Comparison of ENCODE assay signal across 8 cellular contexts in genomic region chr1:241520080-241520465, GRCh38. TPM values are rescaled to one million over a fixed set of nuclear protein-coding genes. Genes with fewer than 3 reads are reported as not detected.
DNase-seq lines count a peak whose midpoint lies in the region; ATAC-seq and TF ChIP-seq lines count a peak whose summit lies in the region.

No MANE protein-coding gene starts in this region.

- TF ChIP-seq CTCF in DND-41 (IDR thresholded peaks at IDR 0.05; ENCODE audit: borderline replicate concordance, extremely low read depth, low read length, poor library complexity, severe bottlenecking): no peak
- TF ChIP-seq CTCF in Peyer's patch (IDR thresholded peaks at IDR 0.05): no peak
- TF ChIP-seq CTCF in fibroblast of villous mesenchyme (IDR thresholded peaks at IDR 0.05; ENCODE audit: insufficient read depth, low read depth, low read length): no peak
- no peak for TF ChIP-seq CTCF in GM13976 (IDR thresholded peaks at IDR 0.05; ENCODE audit: borderline replicate concordance, control extremely low read depth, extremely low read depth, insufficient read depth, missing control alignments)

- peak overlapping the region; percentile 75 for H2AFZ ChIP-seq in DND-41 (ENCODE audit: low read depth, low read length)

- in situ Hi-C loops in GM13976 (cut with MboI; ENCODE audit: low sequenced_read_pairs, unreplicated experiment): loop anchor here (10.0 kb wide), 2 partner anchors 315 to 475 kb away; partner anchors contain the start of gene MAP1LC3C

- H3K27me3 ChIP-seq in DND-41 (ENCODE audit: insufficient read depth, low read length, poor library complexity) (peaks cover 26% of the 10 kb centered on the region), Peyer's patch (no peaks in the 10 kb centered on the region)

- TF ChIP-seq POLR2A in Peyer's patch (IDR thresholded peaks at IDR 0.05): no peak

- H3K9me3 ChIP-seq in DND-41 (ENCODE audit: insufficient read depth, low read length, severe bottlenecking) (no peaks in the 10 kb centered on the region), Peyer's patch (no peaks in the 10 kb centered on the region)

- H3K4me1 ChIP-seq in DND-41 (ENCODE audit: insufficient read depth, low read length) (peaks cover 29% of the 10 kb centered on the region), Peyer's patch (peaks cover 0 to 13% (median 0%) of the 10 kb centered on the region in 4 donors)

- intact Hi-C loops in sciatic nerve (cut with DNase I): no loop called here

- peak overlapping the region; percentile 72 to 81 for H3K4me3 ChIP-seq in DND-41 (ENCODE audit: low read depth in 1 of 2, low read length in 2 of 2)
- peak overlapping the region; percentile 60 to 90 (median 74) for H3K4me3 ChIP-seq in Peyer's patch
- peak overlapping the region; percentile 77 for H3K4me3 ChIP-seq in fibroblast of villous mesenchyme (ENCODE audit: low read depth, low read length)

- H3K9ac ChIP-seq in DND-41 (ENCODE audit: low read depth, low read length): peak overlapping the region; percentile 75

- H4K20me1 ChIP-seq in DND-41 (ENCODE audit: insufficient read depth, low read length): peaks cover 2% of the 10 kb centered on the region; the same call in 1 of the 2 replicates

- DNase-seq in DND-41 (no peak), Peyer's patch (no peak), fibroblast of villous mesenchyme (ENCODE audit: low read depth) (no peak), sciatic nerve (ENCODE audit: low spot score) (no peak), GM13976 (ENCODE audit: low spot score) (no peak)
- no peak for DNase-seq in activated CD4-positive, alpha-beta T cell treated with anti-CD3 and anti-CD28 coated beads, Interleukin-2, amount 50 U/mL, for 1 hour
- DNase-seq in stimulated activated CD4-positive, alpha-beta T cell treated with anti-CD3 and anti-CD28 coated beads, Interleukin-4, amount 100 ng/mL, for 24 hours: no peak

- H3K4me2 ChIP-seq in DND-41 (ENCODE audit: insufficient read depth, low read length): peak overlapping the region; percentile 74

- peak overlapping the region; percentile 52; the same call in 1 of the 2 replicates for H3K27ac ChIP-seq in DND-41 (ENCODE audit: low read length)
- H3K27ac ChIP-seq in Peyer's patch: peak overlapping the region; percentile 31 to 93 (median 88)

- peaks cover 12% of the 10 kb centered on the region for H3K36me3 ChIP-seq in DND-41 (ENCODE audit: insufficient read depth, low read length)
- H3K36me3 ChIP-seq in Peyer's patch: peaks cover 0 to 9% (median 0%) of the 10 kb centered on the region in 3 donors

- ATAC-seq in DND-41 (ENCODE audit: insufficient read depth, low read depth) (no peak), sciatic nerve (peak; percentile 1), HG03439 (IDR thresholded peaks at IDR 0.05; ENCODE audit: unreplicated experiment) (no peak)

- H3K79me2 ChIP-seq in DND-41 (ENCODE audit: insufficient read depth, low read length): peaks cover 38% of the 10 kb centered on the region

RNA-seq across cellular contexts. Expression of gene FH, which starts 0.5 kb away (rescaled TPM):
- total RNA-seq in Peyer's patch: 10 to 100 TPM; 29.7 to 91.3 (median 56.1) TPM
- total RNA-seq in fibroblast of villous mesenchyme: 111 and 128 TPM in 2 replicates
- total RNA-seq in sciatic nerve: 37.6 TPM

RNA-seq across cellular contexts. Expression of gene KMO, which starts 12.1 kb away (rescaled TPM):
- 10 to 100 TPM in 1 of 4 donors, under 1 TPM in 2, not detected in 1; 0.13 to 32.2 (median 0.70) TPM for total RNA-seq in Peyer's patch
- under 0.01 TPM in 1 of 2 replicates, not detected in the other for total RNA-seq in fibroblast of villous mesenchyme
- 1.6 TPM for total RNA-seq in sciatic nerve
